In the genomic region with DNA sequence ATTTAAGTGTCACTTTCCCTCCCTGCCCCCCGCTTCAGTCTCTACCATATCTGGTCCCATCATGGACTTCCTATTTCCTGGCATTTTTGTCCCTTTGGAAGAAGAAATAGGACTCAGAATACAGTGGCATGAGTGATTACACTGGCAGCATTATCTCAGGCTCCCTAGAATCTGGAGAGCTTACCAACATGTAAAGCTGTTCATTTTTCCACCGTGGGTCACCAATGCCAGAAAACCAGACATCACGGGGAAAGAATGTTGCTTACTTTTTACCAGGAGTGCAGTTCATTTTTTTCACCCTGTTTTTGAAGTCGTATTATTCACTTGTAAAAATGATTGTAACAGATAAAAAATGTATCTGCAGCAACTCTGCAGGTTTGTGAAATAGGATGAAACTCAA, we compare ENCODE assay signal across 14 cellular contexts. TPM values are rescaled to one million over a fixed set of nuclear protein-coding genes. Genes with fewer than 3 reads are reported as not detected.
DNase-seq lines count a peak whose midpoint lies in the region; ATAC-seq, FAIRE-seq and TF ChIP-seq lines count a peak whose summit lies in the region.
"Had no signal": no experiment of that assay in that cellular context is flagged by ENCODE, and none has a peak within 500 bp of the region (broad histone marks: within the 10 kb centered on the region; RNA-seq: fewer than 3 reads in every experiment).

No MANE protein-coding gene starts in this region.

- no peak for TF ChIP-seq EP300 in upper lobe of left lung (IDR thresholded peaks at IDR 0.05)

- H3K4me1 ChIP-seq in upper lobe of left lung: peaks cover 45 to 54% (median 49%) of the 10 kb centered on the region in 4 donors

- H3K36me3 ChIP-seq in brain microvascular endothelial cell (replicated peaks): no peaks in the 10 kb centered on the region
- no peaks in the 10 kb centered on the region for H3K36me3 ChIP-seq in upper lobe of left lung

- FAIRE-seq in GM19239 (lab: Jason Lieb, UNC): no peak
- FAIRE-seq: A204.1 had no signal

- H3K27me3 ChIP-seq in brain microvascular endothelial cell (replicated peaks): no peaks in the 10 kb centered on the region
- H3K27me3 ChIP-seq in upper lobe of left lung: no peaks in the 10 kb centered on the region

- TF ChIP-seq POLR2A in upper lobe of left lung (IDR thresholded peaks at IDR 0.05): no peak

- in situ Hi-C loops in brain microvascular endothelial cell (cut with HindIII; ENCODE audit: low pct_ligation_motif_present, low sequenced_read_pairs): no loop called here

- no peak for DNase-seq in activated T-cell treated with anti-CD3 and anti-CD28 coated beads, Interleukin-2, amount 50 U/mL, for 24 hours
- DNase-seq in activated T-cell treated with anti-CD3 and anti-CD28 coated beads, Interleukin-2, amount 50 U/mL, for 72 hours: no peak
- DNase-seq in brain microvascular endothelial cell: peak; percentile 72
- no peak for DNase-seq in memory B cell (ENCODE audit: low spot score in 2 of 2)
- no peak for DNase-seq in upper lobe of left lung
- DNase-seq in GM19239 (ENCODE audit: insufficient read length, low spot score): no peak
- no peak for DNase-seq in NCI-H2196 (lab: John Stamatoyannopoulos, UW; ENCODE audit: unreplicated experiment)
- no peak for DNase-seq in NCI-H1105 treated with DMSO at 0.1 percent for 48 hours (lab: John Stamatoyannopoulos, UW)
- DNase-seq: activated CD8-positive, alpha-beta memory T cell treated with anti-CD3 and anti-CD28 coated beads for 24 hours; anterior cingulate cortex; mammary epithelial cell; NCI-H146 had no signal

- 59 to 63% methylated on average over 4 of the region's 4 CpGs for WGBS in upper lobe of left lung, 2 donors

- no peak overlapping the region for H3K4me3 ChIP-seq in brain microvascular endothelial cell (ENCODE audit: low read depth, low read length)
- H3K4me3 ChIP-seq in upper lobe of left lung: no peak overlapping the region

- no peak overlapping the region for H3K4me3 Mint-ChIP-seq in activated T-cell treated with anti-CD3 and anti-CD28 coated beads, Interleukin-2, amount 50 U/mL, for 24 hours
- H3K4me3 Mint-ChIP-seq in activated T-cell treated with anti-CD3 and anti-CD28 coated beads, Interleukin-2, amount 50 U/mL, for 72 hours: peak overlapping the region in 1 of 2 donors; percentile 49
- no peak overlapping the region for H3K4me3 Mint-ChIP-seq in memory B cell

- H3K9me3 Mint-ChIP-seq in activated T-cell treated with anti-CD3 and anti-CD28 coated beads, Interleukin-2, amount 50 U/mL, for 24 hours: no peaks in the 10 kb centered on the region
- no peaks in the 10 kb centered on the region for H3K9me3 Mint-ChIP-seq in activated T-cell treated with anti-CD3 and anti-CD28 coated beads, Interleukin-2, amount 50 U/mL, for 72 hours
- H3K9me3 Mint-ChIP-seq in memory B cell: no peaks in the 10 kb centered on the region

- peaks cover 70% of the 10 kb centered on the region for H3K4me1 Mint-ChIP-seq in activated T-cell treated with anti-CD3 and anti-CD28 coated beads, Interleukin-2, amount 50 U/mL, for 24 hours (ENCODE audit: low read depth)
- H3K4me1 Mint-ChIP-seq in activated T-cell treated with anti-CD3 and anti-CD28 coated beads, Interleukin-2, amount 50 U/mL, for 72 hours (ENCODE audit: low read depth): peaks cover 62% of the 10 kb centered on the region
- peaks cover 19% of the 10 kb centered on the region for H3K4me1 Mint-ChIP-seq in memory B cell

- H3K9me3 ChIP-seq in upper lobe of left lung: no peaks in the 10 kb centered on the region

- H3K27ac ChIP-seq in brain microvascular endothelial cell (peak overlapping the region; percentile 87), upper lobe of left lung (peak overlapping the region in 3 of 4 donors; percentile 60 to 75 (median 68))

- H3K27me3 Mint-ChIP-seq in activated T-cell treated with anti-CD3 and anti-CD28 coated beads, Interleukin-2, amount 50 U/mL, for 24 hours: no peaks in the 10 kb centered on the region
- H3K27me3 Mint-ChIP-seq in activated T-cell treated with anti-CD3 and anti-CD28 coated beads, Interleukin-2, amount 50 U/mL, for 72 hours (ENCODE audit: low read depth): no peaks in the 10 kb centered on the region
- no peaks in the 10 kb centered on the region for H3K27me3 Mint-ChIP-seq in memory B cell

- H3K27ac Mint-ChIP-seq in activated T-cell treated with anti-CD3 and anti-CD28 coated beads, Interleukin-2, amount 50 U/mL, for 24 hours: peak overlapping the region; percentile 96
- no peak overlapping the region for H3K27ac Mint-ChIP-seq in activated T-cell treated with anti-CD3 and anti-CD28 coated beads, Interleukin-2, amount 50 U/mL, for 72 hours
- peak overlapping the region; percentile 63 for H3K27ac Mint-ChIP-seq in memory B cell

- TF ChIP-seq CTCF in brain microvascular endothelial cell (IDR thresholded peaks at IDR 0.05; ENCODE audit: low read depth, low read length, missing control alignments) (no peak), upper lobe of left lung (IDR thresholded peaks at IDR 0.05) (no peak)

- peaks cover 56% of the 10 kb centered on the region for H3K36me3 Mint-ChIP-seq in activated T-cell treated with anti-CD3 and anti-CD28 coated beads, Interleukin-2, amount 50 U/mL, for 24 hours (ENCODE audit: low read depth)
- peaks cover 0 to 4% of the 10 kb centered on the region in 2 donors for H3K36me3 Mint-ChIP-seq in activated T-cell treated with anti-CD3 and anti-CD28 coated beads, Interleukin-2, amount 50 U/mL, for 72 hours (ENCODE audit: insufficient read depth in 2 of 2)
- H3K36me3 Mint-ChIP-seq in memory B cell: peaks cover 24% of the 10 kb centered on the region

- ATAC-seq in activated T-cell treated with anti-CD3 and anti-CD28 coated beads, Interleukin-2, amount 50 U/mL, for 72 hours (replicated peaks in 1 of 2): no peak
- ATAC-seq in memory B cell (ENCODE audit: low read depth) (no peak), upper lobe of left lung (ENCODE audit: low FRiP score in 2 of 2) (no peak)
- ATAC-seq: sciatic nerve had no signal

RNA-seq across cellular contexts. Expression of a gene that starts 44.8 kb away (rescaled TPM):
- total RNA-seq in activated T-cell treated with anti-CD3 and anti-CD28 coated beads, Interleukin-2, amount 50 U/mL, for 72 hours: 10 to 100 TPM; 31.3 to 44.3 TPM
- 100 to 1,000 TPM in 2 of 6 donors, 10 to 100 TPM in 4; 41.6 to 119 (median 78.9) TPM for total RNA-seq in upper lobe of left lung
